In the genomic region with DNA sequence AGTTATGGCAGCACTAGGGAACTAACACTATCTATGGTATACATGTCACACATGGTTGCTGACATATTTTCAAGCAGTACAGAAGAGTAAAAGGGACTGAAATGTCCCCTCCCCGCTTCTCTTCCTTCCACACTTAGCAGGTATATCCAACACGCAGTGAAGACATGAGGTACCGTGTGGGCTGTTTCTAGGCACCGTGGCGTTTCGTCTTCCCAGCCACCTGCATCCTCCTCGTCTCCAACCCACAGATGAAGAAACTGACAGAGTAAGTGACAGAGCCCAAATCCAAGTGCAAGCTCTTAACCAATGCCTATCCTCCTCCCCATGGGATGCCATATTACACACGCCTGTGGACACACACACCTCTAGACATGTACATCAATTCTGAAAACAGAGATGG, we compare ENCODE assay signal across 19 cellular contexts. TPM values are rescaled to one million over a fixed set of nuclear protein-coding genes. Genes with fewer than 3 reads are reported as not detected.
A peak's percentile ranks its signal among the peaks of the same experiment; 100 is the strongest.
DNase-seq lines count a peak whose midpoint lies in the region; ATAC-seq, FAIRE-seq and TF ChIP-seq lines count a peak whose summit lies in the region.
"Had no signal": no experiment of that assay in that cellular context is flagged by ENCODE, and none has a peak within 500 bp of the region (broad histone marks: within the 10 kb centered on the region; RNA-seq: fewer than 3 reads in every experiment).

No MANE protein-coding gene starts in this region.

- no peaks in the 10 kb centered on the region for H3K9me3 Mint-ChIP-seq in activated CD4-positive, alpha-beta T cell treated with anti-CD3 and anti-CD28 coated beads for 36 hours (ENCODE audit: low read depth)
- H3K9me3 Mint-ChIP-seq: activated T-cell treated with anti-CD3 and anti-CD28 coated beads, Interleukin-2, amount 50 U/mL, for 4 hours had no signal

- TF ChIP-seq POLR2A in GM12878 (IDR thresholded peaks at IDR 0.05; ENCODE audit: low read depth, low read length) = no peak
- no peak for TF ChIP-seq POLR2A in H54 (IDR thresholded peaks at IDR 0.05; ENCODE audit: low read depth, low read length)

- peaks cover 18% of the 10 kb centered on the region for H3K36me3 Mint-ChIP-seq in activated CD4-positive, alpha-beta T cell treated with anti-CD3 and anti-CD28 coated beads for 36 hours (ENCODE audit: low read depth)

- TF ChIP-seq CTCF in OCI-LY1 (IDR thresholded peaks at IDR 0.05; ENCODE audit: low read length) (no peak), GM12878 (IDR thresholded peaks at IDR 0.05 in 2 of 3, conservative IDR thresholded peaks at IDR 0.05 in 1 of 3; ENCODE audit: control insufficient read depth in 2 of 3, extremely low read depth in 1 of 3, insufficient read depth in 1 of 3, low read depth in 3 of 3, low read length in 3 of 3) (no peak), osteoblast (IDR thresholded peaks at IDR 0.05; ENCODE audit: extremely low read depth, low read depth, low read length) (no peak)

- no peaks in the 10 kb centered on the region for H3F3A ChIP-seq in OCI-LY1 (ENCODE audit: insufficient read depth, low read length)

- no peak for TF ChIP-seq EP300 in GM12878 (IDR thresholded peaks at IDR 0.05; ENCODE audit: borderline replicate concordance in 1 of 2, control insufficient read depth in 1 of 2, low read depth in 2 of 2, low read length in 2 of 2)

- H3K27ac Mint-ChIP-seq in activated CD4-positive, alpha-beta T cell treated with anti-CD3 and anti-CD28 coated beads for 36 hours = peak overlapping the region; percentile 11

- H3K4me2 ChIP-seq in OCI-LY1 (ENCODE audit: low read length) = peak overlapping the region; percentile 47
- no peak overlapping the region for H3K4me2 ChIP-seq in GM12878 (ENCODE audit: control insufficient read depth, insufficient read depth)
- H3K4me2 ChIP-seq in osteoblast (ENCODE audit: insufficient read depth, low read length) = no peak overlapping the region

- RAD21 ChIA-PET in GM12878 (lab: Charles Lee; ENCODE audit: unreplicated experiment) = no interaction called here

- H3K4me3 ChIP-seq in OCI-LY1 (ENCODE audit: low read depth, low read length, poor library complexity, severe bottlenecking) (peak overlapping the region; percentile 14), GM12878 (no peak overlapping the region), osteoblast (ENCODE audit: insufficient read depth, low read length) (no peak overlapping the region)
- H3K4me3 ChIP-seq: lower lobe of right lung, prostate gland had no signal

- peak; percentile 7 for FAIRE-seq in GM12878 (lab: Jason Lieb, UNC)
- no peak for FAIRE-seq in H54 (lab: Jason Lieb, UNC)

- 82% methylated on average over 8 of the region's 8 CpGs for WGBS in GM12878 (ENCODE audit: insufficient coverage, insufficient replicate concordance, low lambda C conversion rate, missing lambda C conversion rate)

- ATAC-seq in activated CD4-positive, alpha-beta T cell treated with anti-CD3 and anti-CD28 coated beads for 36 hours = no peak
- ATAC-seq in GM12878 = no peak
- ATAC-seq: lower lobe of right lung, Right ventricle myocardium inferior had no signal

- H4K20me1 ChIP-seq in OCI-LY1 (ENCODE audit: insufficient read depth, low read length) (no peaks in the 10 kb centered on the region), GM12878 (ENCODE audit: control insufficient read depth, insufficient read depth) (no peaks in the 10 kb centered on the region), osteoblast (ENCODE audit: insufficient read depth, low read length) (no peaks in the 10 kb centered on the region)

- peaks cover 11% of the 10 kb centered on the region for H3K4me1 Mint-ChIP-seq in activated CD4-positive, alpha-beta T cell treated with anti-CD3 and anti-CD28 coated beads for 36 hours

- intact Hi-C loops in activated CD4-positive, alpha-beta T cell treated with anti-CD3 and anti-CD28 coated beads for 36 hours (cut with DNase I, micrococcal nuclease) = no loop called here
- intact Hi-C loops in GM12878 (cut with micrococcal nuclease; ENCODE audit: unreplicated experiment) = no loop called here

- SMC1A ChIA-PET in GM12878 (lab: Charles Lee; ENCODE audit: uncharacterized antibody, unreplicated experiment) = no interaction called here

- H2AFZ ChIP-seq in OCI-LY1 (ENCODE audit: low read length) (no peak overlapping the region), GM12878 (ENCODE audit: control insufficient read depth, low read depth, low read length) (no peak overlapping the region), osteoblast (ENCODE audit: low read length) (no peak overlapping the region)

- H3K27ac ChIP-seq in OCI-LY1 (ENCODE audit: low read depth, low read length, poor library complexity, severe bottlenecking) (peak overlapping the region; percentile 73), GM12878 (ENCODE audit: control insufficient read depth, insufficient read depth) (no peak overlapping the region), osteoblast (ENCODE audit: low read depth, low read length) (no peak overlapping the region)
- H3K27ac ChIP-seq: lower lobe of right lung, prostate gland had no signal

- H3K79me2 ChIP-seq in OCI-LY1 (ENCODE audit: insufficient read depth, low read length) = no peaks in the 10 kb centered on the region
- H3K79me2 ChIP-seq in GM12878 (ENCODE audit: control insufficient read depth, insufficient read depth, low read length) = no peaks in the 10 kb centered on the region
- H3K79me2 ChIP-seq in osteoblast (ENCODE audit: insufficient read depth, low read length) = no peaks in the 10 kb centered on the region

- CTCF ChIA-PET in activated CD4-positive, alpha-beta T cell treated with anti-CD3 and anti-CD28 coated beads for 36 hours (lab: Charles Lee) = no interaction called here
- CTCF ChIA-PET in GM12878 (lab: Yijun Ruan, JAX) = interaction anchor here (1.1 kb wide), 1 partner anchor 123 kb away, joined by 3 read pairs; no protein-coding TSS in a partner anchor

- BruUV-seq in GM12878 (replicated peaks; lab: Mats Ljungman, UMichigan) = no TSS peak

- H3K36me3 ChIP-seq in OCI-LY1 (ENCODE audit: insufficient read depth, low read length) = peaks cover 74% of the 10 kb centered on the region
- H3K36me3 ChIP-seq in GM12878 (ENCODE audit: control insufficient read depth in 2 of 2, insufficient read depth in 2 of 2, low read length in 1 of 2) = peaks cover 0 to 6% of the 10 kb centered on the region in 2 experiments; a peak in 3 of 4 replicates
- peaks cover 7% of the 10 kb centered on the region for H3K36me3 ChIP-seq in osteoblast (ENCODE audit: insufficient read depth, low read length)

- no peak overlapping the region for H3K4me3 Mint-ChIP-seq in activated CD4-positive, alpha-beta T cell treated with anti-CD3 and anti-CD28 coated beads for 36 hours
- H3K4me3 Mint-ChIP-seq: activated T-cell treated with anti-CD3 and anti-CD28 coated beads, Interleukin-2, amount 50 U/mL, for 4 hours had no signal

- in situ Hi-C loops in GM12878 (cut with MboI) = no loop called here

- no peak for DNase-seq in activated CD4-positive, alpha-beta T cell treated with anti-CD3 and anti-CD28 coated beads for 36 hours
- no peak for DNase-seq in activated CD4-positive, alpha-beta T cell treated with anti-CD3 and anti-CD28 coated beads for 1 hour
- DNase-seq in GM12878 (ENCODE audit: low read depth, low spot score) (no peak), osteoblast (ENCODE audit: insufficient read length, low spot score, missing footprints) (peak; percentile 1), activated gamma-delta T cell treated with Interleukin-2 at 50 U/mL for 16 hours (no peak), RPMI8226 (no peak), H54 (ENCODE audit: insufficient read length, low spot score) (no peak)
- DNase-seq: 8988T; activated CD8-positive, alpha-beta memory T cell treated with anti-CD3 and anti-CD28 coated beads for 24 hours; activated T-cell treated with anti-CD3 and anti-CD28 coated beads, Interleukin-2, amount 50 U/mL, for 4 hours; cerebellar nuclear complex; glutamatergic neuron; lower lobe of right lung; NCI-H1105; NCI-H774; trophoblast cell had no signal

- no peaks in the 10 kb centered on the region for H3K27me3 ChIP-seq in OCI-LY1 (ENCODE audit: insufficient read depth, low read length)
- no peaks in the 10 kb centered on the region for H3K27me3 ChIP-seq in GM12878 (replicated peaks in 1 of 2; ENCODE audit: control insufficient read depth in 2 of 2, insufficient read depth in 2 of 2, low read length in 1 of 2)
- no peaks in the 10 kb centered on the region for H3K27me3 ChIP-seq in osteoblast (ENCODE audit: insufficient read depth, low read length)

- no peaks in the 10 kb centered on the region for H3K9me2 ChIP-seq in OCI-LY1 (ENCODE audit: low read depth, low read length)

- H3K9me3 ChIP-seq in OCI-LY1 (ENCODE audit: low read length) (no peaks in the 10 kb centered on the region), GM12878 (replicated peaks; ENCODE audit: control insufficient read depth, insufficient read depth, low read length) (no peaks in the 10 kb centered on the region), osteoblast (ENCODE audit: low read depth, low read length) (no peaks in the 10 kb centered on the region)
- H3K9me3 ChIP-seq: lower lobe of right lung, prostate gland had no signal

- H3K4me1 ChIP-seq in OCI-LY1 (ENCODE audit: insufficient read depth, low read length, severe bottlenecking) = peaks cover 46% of the 10 kb centered on the region
- H3K4me1 ChIP-seq in GM12878 (ENCODE audit: control insufficient read depth, insufficient read depth, low read length) = no peaks in the 10 kb centered on the region
- H3K4me1 ChIP-seq in osteoblast (ENCODE audit: insufficient read depth, low read length) = peaks cover 14% of the 10 kb centered on the region
- H3K4me1 ChIP-seq: prostate gland had no signal

- H3K9ac ChIP-seq in OCI-LY1 (ENCODE audit: low read length) (peak overlapping the region; percentile 10; the same call in 1 of the 2 replicates), GM12878 (ENCODE audit: control insufficient read depth, insufficient read depth, low read length) (no peak overlapping the region)

- POLR2A ChIA-PET in activated CD4-positive, alpha-beta T cell treated with anti-CD3 and anti-CD28 coated beads for 36 hours (lab: Charles Lee) = no interaction called here
- POLR2A ChIA-PET in GM12878 (lab: Charles Lee) = no interaction called here

- no peaks in the 10 kb centered on the region for H3K27me3 Mint-ChIP-seq in activated CD4-positive, alpha-beta T cell treated with anti-CD3 and anti-CD28 coated beads for 36 hours

- TF ChIP-seq RAD21 in GM12878 (IDR thresholded peaks at IDR 0.05; ENCODE audit: insufficient read depth, low read depth, low read length) = no peak

RNA-seq across cellular contexts. Expression of a gene that starts 32.4 kb away (rescaled TPM):
- 10 to 100 TPM; 17.9 to 19.4 TPM for total RNA-seq in activated CD4-positive, alpha-beta T cell treated with anti-CD3 and anti-CD28 coated beads for 36 hours
- total RNA-seq in GM12878 (2013; cell fraction: nucleolus; rRNA removed) = 39.5 and 55.8 TPM in 2 replicates
- total RNA-seq in GM12878 (2014; rRNA removed) (4.7 and 7.0 TPM in 2 replicates), GM12878 (2014; rRNA removed; fragmentation: Illumina TruSeq; extraction: Trizol) (4.0 and 4.3 TPM in 2 replicates), GM12878 (2021) (6.9 and 9.5 TPM in 2 replicates), osteoblast (16.5 and 19.5 TPM in 2 replicates)
- 2.5 TPM for polyA plus RNA-seq in GM12878 (2011; ENCODE audit: low read depth)
- polyA plus RNA-seq in GM12878 (2011; rRNA removed) (6.5 and 12.3 TPM in 2 replicates), GM12878 (2014; fragmentation: Illumina TruSeq; extraction: Trizol) (4.3 and 4.9 TPM in 2 replicates), GM12878 (2014; fragmentation: Nextera tagmentation; extraction: Ambion mirVana) (under 1 TPM; 0.18 to 0.20 TPM), GM12878 (2014; rRNA removed) (7.8 and 8.4 TPM in 2 replicates), GM12878 (2016; fragmentation: Nextera tagmentation; extraction: Ambion mirVana) (1 to 10 TPM; 6.5 to 8.7 TPM)
- polyA plus RNA-seq in GM12878 (2011; cell fraction: cytosol; rRNA removed) = 18.4 and 21.2 TPM in 2 replicates
- 30.6 and 34.0 TPM in 2 replicates for polyA plus RNA-seq in GM12878 (2011; cell fraction: nucleus; rRNA removed)
- polyA plus RNA-seq in GM12878 (2012) = 5.1 and 6.7 TPM in 2 replicates
- 15.9 and 28.0 TPM in 2 replicates for polyA minus RNA-seq in GM12878 (2011; rRNA and poly(A)+ RNA removed)
- 4.3 and 6.4 TPM in 2 replicates for polyA minus RNA-seq in GM12878 (2011; cell fraction: cytosol; rRNA and poly(A)+ RNA removed)
- polyA minus RNA-seq in GM12878 (2011; cell fraction: nucleus; rRNA and poly(A)+ RNA removed) = 11.2 and 20.4 TPM in 2 replicates

RNA-seq across cellular contexts. Expression of a gene that starts 55.9 kb away (rescaled TPM):
- 10 to 100 TPM; 13.7 to 17.3 TPM for total RNA-seq in activated CD4-positive, alpha-beta T cell treated with anti-CD3 and anti-CD28 coated beads for 36 hours
- 17.2 and 18.3 TPM in 2 replicates for total RNA-seq in GM12878 (2013; cell fraction: nucleolus; rRNA removed)
- total RNA-seq in GM12878 (2014; rRNA removed) (3.3 and 4.8 TPM in 2 replicates), GM12878 (2014; rRNA removed; fragmentation: Illumina TruSeq; extraction: Trizol) (1.1 and 1.4 TPM in 2 replicates), GM12878 (2021) (16.6 and 16.8 TPM in 2 replicates), osteoblast (64.8 and 69.1 TPM in 2 replicates)
- polyA plus RNA-seq in GM12878 (2011; ENCODE audit: low read depth) = 5.3 TPM
- polyA plus RNA-seq in GM12878 (2011; rRNA removed) (2.4 and 5.0 TPM in 2 replicates), GM12878 (2014; fragmentation: Illumina TruSeq; extraction: Trizol) (9.2 and 9.6 TPM in 2 replicates), GM12878 (2014; fragmentation: Nextera tagmentation; extraction: Ambion mirVana) (1 to 10 TPM; 1.6 to 2.3 TPM), GM12878 (2014; rRNA removed) (6.9 and 7.8 TPM in 2 replicates), GM12878 (2016; fragmentation: Nextera tagmentation; extraction: Ambion mirVana) (10 to 100 TPM in 1 of 2 experiments, 1 to 10 TPM in 1; 9.3 to 14.9 TPM)
- polyA plus RNA-seq in GM12878 (2011; cell fraction: cytosol; rRNA removed) = 7.0 and 8.4 TPM in 2 replicates
- polyA plus RNA-seq in GM12878 (2011; cell fraction: nucleus; rRNA removed) = 6.0 and 9.9 TPM in 2 replicates
- polyA plus RNA-seq in GM12878 (2012) = 6.8 and 7.4 TPM in 2 replicates
- 6.9 and 8.5 TPM in 2 replicates for polyA minus RNA-seq in GM12878 (2011; rRNA and poly(A)+ RNA removed)
- 6.9 and 9.3 TPM in 2 replicates for polyA minus RNA-seq in GM12878 (2011; cell fraction: cytosol; rRNA and poly(A)+ RNA removed)
- polyA minus RNA-seq in GM12878 (2011; cell fraction: nucleus; rRNA and poly(A)+ RNA removed) = 2.8 and 5.1 TPM in 2 replicates
